In the genomic region with DNA sequence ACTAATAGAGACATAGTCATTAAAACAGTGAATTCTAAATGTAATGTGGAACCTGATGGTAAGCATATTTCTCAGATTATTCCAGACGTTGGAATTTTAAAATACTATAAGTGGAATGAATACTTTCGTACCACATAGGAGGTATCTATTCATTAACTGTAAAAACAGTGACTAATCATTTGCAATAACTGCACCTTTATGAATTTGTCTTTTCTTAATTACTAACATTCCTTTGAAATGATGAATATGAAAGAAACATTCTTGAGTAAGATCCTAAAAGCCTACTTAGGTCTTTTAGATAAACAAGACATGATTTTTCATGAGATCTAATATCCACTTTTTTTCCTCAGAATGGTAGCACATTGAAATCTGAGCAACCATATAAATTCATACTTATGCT, we compare ENCODE assay signal across 16 cellular contexts.
DNase-seq lines count a peak whose midpoint lies in the region; ATAC-seq and TF ChIP-seq lines count a peak whose summit lies in the region.
"Had no signal": no experiment of that assay in that cellular context is flagged by ENCODE, and none has a peak within 500 bp of the region (broad histone marks: within the 10 kb centered on the region; RNA-seq: fewer than 3 reads in every experiment).

No MANE protein-coding gene starts in this region.

- H3K18ac ChIP-seq in IMR-90 (ENCODE audit: low read depth, low read length) = no peak overlapping the region

- no peaks in the 10 kb centered on the region; the same call in 1 of the 2 replicates for H3K9me1 ChIP-seq in IMR-90 (ENCODE audit: insufficient read depth, low read length)

- no peak overlapping the region for H3K23ac ChIP-seq in IMR-90 (ENCODE audit: low read depth, low read length)

- intact Hi-C loops in IMR-90 (cut with micrococcal nuclease) = no loop called here
- intact Hi-C loops in mammary epithelial cell (cut with micrococcal nuclease) = no loop called here

- H3K9me3 Mint-ChIP-seq in chondrocyte (ENCODE audit: low read depth) (no peaks in the 10 kb centered on the region), glutamatergic neuron (ENCODE audit: unreplicated experiment) (no peaks in the 10 kb centered on the region)
- H3K9me3 Mint-ChIP-seq: H9 had no signal

- H2AK5ac ChIP-seq in IMR-90 (ENCODE audit: low read depth, low read length) = no peak overlapping the region

- POLR2A ChIA-PET in BJ (lab: Charles Lee) (no interaction called here), IMR-90 (lab: Charles Lee; ENCODE audit: unreplicated experiment) (no interaction called here)

- H2AK9ac ChIP-seq in IMR-90 (replicated peaks; ENCODE audit: low read depth, low read length, poor library complexity) = no peak overlapping the region

- H3K36me3 ChIP-seq in BJ (ENCODE audit: control insufficient read depth, insufficient read depth, low read length) (no peaks in the 10 kb centered on the region), IMR-90 (ENCODE audit: control insufficient read depth, insufficient read depth, low read length) (no peaks in the 10 kb centered on the region; the same call in 1 of the 2 replicates), mammary epithelial cell (ENCODE audit: insufficient read depth, low read length) (no peaks in the 10 kb centered on the region)

- H2BK5ac ChIP-seq in IMR-90 (ENCODE audit: low read depth, low read length, poor library complexity, severe bottlenecking) = peak overlapping the region; percentile 100

- peak; percentile 85 for DNase-seq in BJ (ENCODE audit: low read depth)
- DNase-seq in IMR-90 = peak; percentile 67
- no peak for DNase-seq in mammary epithelial cell
- DNase-seq in kidney tubule cell (ENCODE audit: low spot score) = peak; percentile 7
- DNase-seq in chondrocyte (ENCODE audit: low spot score) = no peak
- no peak for DNase-seq in glutamatergic neuron
- DNase-seq: COR-L47, DMS153, H9, NCI-H1417, NCI-H1930, SW 1271 had no signal

- H3K36me3 Mint-ChIP-seq in chondrocyte (ENCODE audit: low read depth) (no peaks in the 10 kb centered on the region), glutamatergic neuron (ENCODE audit: unreplicated experiment) (no peaks in the 10 kb centered on the region)
- H3K36me3 Mint-ChIP-seq: CD14-positive monocyte, IgD-negative memory B cell had no signal

- H3K79me1 ChIP-seq in IMR-90 (ENCODE audit: low read depth in 1 of 2, low read length in 2 of 2) = no peaks in the 10 kb centered on the region; a peak in 1 of 4 replicates

- no peak overlapping the region for H3K4ac ChIP-seq in IMR-90 (ENCODE audit: low read depth, low read length)

- H2AFZ ChIP-seq in IMR-90 (replicated peaks; ENCODE audit: low read length, poor library complexity) (no peak overlapping the region), mammary epithelial cell (ENCODE audit: low read depth, low read length) (no peak overlapping the region)

- H4K91ac ChIP-seq in IMR-90 (ENCODE audit: insufficient read depth, low read depth, low read length) = no peak overlapping the region

- dilution Hi-C loops in IMR-90 (cut with HindIII; ENCODE audit: low sequenced_read_pairs, unreplicated experiment) (no loop called here), mammary epithelial cell (cut with HindIII; ENCODE audit: low sequenced_read_pairs) (no loop called here)

- H3K4me2 ChIP-seq in IMR-90 (ENCODE audit: low read depth, low read length) (no peak overlapping the region), mammary epithelial cell (ENCODE audit: insufficient read depth, low read depth, low read length) (peak overlapping the region; percentile 54)

- no peaks in the 10 kb centered on the region for H3K27me3 Mint-ChIP-seq in chondrocyte (ENCODE audit: low read depth)
- no peaks in the 10 kb centered on the region for H3K27me3 Mint-ChIP-seq in glutamatergic neuron (ENCODE audit: unreplicated experiment)
- H3K27me3 Mint-ChIP-seq: IgD-negative memory B cell had no signal

- H3K9me3 ChIP-seq in IMR-90 (ENCODE audit: control insufficient read depth, insufficient read depth, low read length) = peaks cover 5% of the 10 kb centered on the region; the same call in 1 of the 2 replicates
- H3K9me3 ChIP-seq in mammary epithelial cell (replicated peaks; ENCODE audit: insufficient read depth, low read length) = no peaks in the 10 kb centered on the region

- no peak overlapping the region for H2BK20ac ChIP-seq in IMR-90 (ENCODE audit: low read depth, low read length)

- CTCF ChIA-PET in BJ (lab: Yijun Ruan, JAX) (no interaction called here), IMR-90 (lab: Yijun Ruan, JAX) (interaction anchor here (0.6 kb wide), 1 partner anchor 904 kb away, joined by 4 read pairs; no protein-coding TSS in a partner anchor), mammary epithelial cell (lab: Charles Lee; ENCODE audit: low non-redundant PET) (no interaction called here)

- H3K4me3 Mint-ChIP-seq in chondrocyte (ENCODE audit: unreplicated experiment) (no peak overlapping the region), glutamatergic neuron (ENCODE audit: unreplicated experiment) (no peak overlapping the region)
- H3K4me3 Mint-ChIP-seq: CD14-positive monocyte, H9, IgD-negative memory B cell had no signal

- no peak overlapping the region for H3K14ac ChIP-seq in IMR-90 (replicated peaks; ENCODE audit: low read depth, low read length)

- no peaks in the 10 kb centered on the region for H3K27me3 ChIP-seq in BJ (ENCODE audit: control insufficient read depth, insufficient read depth, low read length)
- H3K27me3 ChIP-seq in IMR-90 (ENCODE audit: control insufficient read depth, insufficient read depth, low read length) = no peaks in the 10 kb centered on the region
- H3K27me3 ChIP-seq in mammary epithelial cell (ENCODE audit: insufficient read depth, low read length) = no peaks in the 10 kb centered on the region

- WGBS in IMR-90 (ENCODE audit: extremely low coverage in 2 of 2, insufficient read length in 1 of 2), 2 experiments = no CpG with 5 or more reads among the region's 2 CpGs
- 0% methylated on average over 2 of the region's 2 CpGs for WGBS in mammary epithelial cell (ENCODE audit: low coverage, missing lambda C conversion rate)

- peak overlapping the region; percentile 94; the same call in 1 of the 2 replicates for H2BK120ac ChIP-seq in IMR-90 (ENCODE audit: low read depth, low read length)

- H3K56ac ChIP-seq in IMR-90 (ENCODE audit: extremely low read depth, insufficient read depth, low read length) = peak overlapping the region; percentile 76; the same call in 1 of the 2 replicates

- no peak overlapping the region for H2BK15ac ChIP-seq in IMR-90 (ENCODE audit: low read depth, low read length)

- H3K4me1 Mint-ChIP-seq in chondrocyte (ENCODE audit: low read depth) (peaks cover 4% of the 10 kb centered on the region), glutamatergic neuron (ENCODE audit: low read depth, unreplicated experiment) (no peaks in the 10 kb centered on the region)
- H3K4me1 Mint-ChIP-seq: CD14-positive monocyte, H9, IgD-negative memory B cell had no signal

- H3K27ac ChIP-seq in IMR-90 (ENCODE audit: insufficient read depth, low read length) (no peak overlapping the region), mammary epithelial cell (ENCODE audit: insufficient read depth, low read depth, low read length) (peak overlapping the region; percentile 79)

- TF ChIP-seq CTCF in BJ (IDR thresholded peaks at IDR 0.05; ENCODE audit: insufficient read depth, low read depth, low read length) (no peak), IMR-90 (conservative IDR thresholded peaks at IDR 0.05; ENCODE audit: low read depth, low read length) (no peak), mammary epithelial cell (conservative IDR thresholded peaks at IDR 0.05 in 1 of 2, IDR thresholded peaks at IDR 0.05 in 1 of 2; ENCODE audit: extremely low read depth in 1 of 2, insufficient read depth in 1 of 2, low read depth in 1 of 2, low read length in 2 of 2) (no peak), chondrocyte (IDR thresholded peaks at IDR 0.05) (no peak), glutamatergic neuron (IDR thresholded peaks at IDR 0.05; ENCODE audit: partially characterized antibody, unreplicated experiment) (no peak)

- no peaks in the 10 kb centered on the region for H3K79me2 ChIP-seq in mammary epithelial cell (ENCODE audit: insufficient read depth, low read length)

- H3K9ac ChIP-seq in IMR-90 (ENCODE audit: low read depth, low read length) (no peak overlapping the region), mammary epithelial cell (ENCODE audit: insufficient read depth, low read length) (no peak overlapping the region)

- H3K4me3 ChIP-seq in BJ (ENCODE audit: low read depth, low read length) = no peak overlapping the region
- H3K4me3 ChIP-seq in IMR-90 (ENCODE audit: insufficient read depth, low read depth, low read length) = no peak overlapping the region
- no peak overlapping the region for H3K4me3 ChIP-seq in mammary epithelial cell (replicated peaks in 1 of 3; ENCODE audit: insufficient read depth in 1 of 3, low read depth in 2 of 3, low read length in 3 of 3)

- H4K8ac ChIP-seq in IMR-90 (ENCODE audit: low read depth in 2 of 2, low read length in 2 of 2) = peak overlapping the region in 1 of 2 experiments; percentile 25; a peak in 1 of 4 replicates

- TF ChIP-seq POLR2A in IMR-90 (IDR thresholded peaks at IDR 0.05; ENCODE audit: low read depth, low read length) = no peak

- no peak for TF ChIP-seq RAD21 in IMR-90 (IDR thresholded peaks at IDR 0.05; ENCODE audit: low read length)

- H4K20me1 ChIP-seq in IMR-90 (ENCODE audit: insufficient read depth, low read length) = no peaks in the 10 kb centered on the region
- H4K20me1 ChIP-seq in mammary epithelial cell (ENCODE audit: insufficient read depth, low read length) = no peaks in the 10 kb centered on the region

- no peak overlapping the region for H3K27ac Mint-ChIP-seq in chondrocyte (ENCODE audit: unreplicated experiment)
- no peak overlapping the region for H3K27ac Mint-ChIP-seq in glutamatergic neuron (ENCODE audit: unreplicated experiment)
- H3K27ac Mint-ChIP-seq: CD14-positive monocyte, H9, IgD-negative memory B cell had no signal

- BruUV-seq in IMR-90 (replicated peaks; lab: Mats Ljungman, UMichigan) (no TSS peak), mammary epithelial cell (replicated peaks; lab: Mats Ljungman, UMichigan) (no TSS peak)

- H3K4me1 ChIP-seq in IMR-90 (ENCODE audit: control insufficient read depth, insufficient read depth, low read length) = peaks cover 8% of the 10 kb centered on the region; the same call in 1 of the 2 replicates
- H3K4me1 ChIP-seq in mammary epithelial cell (ENCODE audit: insufficient read depth, low read length) = peaks cover 20% of the 10 kb centered on the region

- in situ Hi-C loops in IMR-90 (cut with MboI; ENCODE audit: low sequenced_read_pairs) = no loop called here
- in situ Hi-C loops in mammary epithelial cell (cut with MboI; ENCODE audit: low sequenced_read_pairs in 2 of 2) = no loop called here

- H4K5ac ChIP-seq in IMR-90 (ENCODE audit: low read depth, low read length) = no peak overlapping the region

- ATAC-seq in IMR-90 (ENCODE audit: low read depth) = peak; percentile 42
- ATAC-seq in GM18858 (IDR thresholded peaks at IDR 0.05; ENCODE audit: unreplicated experiment) = no peak
- no peak for ATAC-seq in GM18868 (IDR thresholded peaks at IDR 0.05; ENCODE audit: unreplicated experiment)

TF ChIP-seq in IMR-90, 13 proteins besides CTCF, POLR2A, EP300 and RAD21 (continues in another document):
- no peak for TF ChIP-seq NFE2L2 (IDR thresholded peaks at IDR 0.05; ENCODE audit: low read depth, low read length)
- TF ChIP-seq MAFK (IDR thresholded peaks at IDR 0.05; ENCODE audit: low read depth, low read length) = no peak

Comparison
In these comparisons a context has a peak if more than half of its experiments do, and no peak if none do; other contexts are left out.
1. DNase-seq: peak in BJ (single experiment), IMR-90 (single experiment) and kidney tubule cell (single experiment); none in mammary epithelial cell (single experiment), chondrocyte (single experiment) and glutamatergic neuron (single experiment).